ENCODE assay signal across 8 cellular contexts in the genomic region with DNA sequence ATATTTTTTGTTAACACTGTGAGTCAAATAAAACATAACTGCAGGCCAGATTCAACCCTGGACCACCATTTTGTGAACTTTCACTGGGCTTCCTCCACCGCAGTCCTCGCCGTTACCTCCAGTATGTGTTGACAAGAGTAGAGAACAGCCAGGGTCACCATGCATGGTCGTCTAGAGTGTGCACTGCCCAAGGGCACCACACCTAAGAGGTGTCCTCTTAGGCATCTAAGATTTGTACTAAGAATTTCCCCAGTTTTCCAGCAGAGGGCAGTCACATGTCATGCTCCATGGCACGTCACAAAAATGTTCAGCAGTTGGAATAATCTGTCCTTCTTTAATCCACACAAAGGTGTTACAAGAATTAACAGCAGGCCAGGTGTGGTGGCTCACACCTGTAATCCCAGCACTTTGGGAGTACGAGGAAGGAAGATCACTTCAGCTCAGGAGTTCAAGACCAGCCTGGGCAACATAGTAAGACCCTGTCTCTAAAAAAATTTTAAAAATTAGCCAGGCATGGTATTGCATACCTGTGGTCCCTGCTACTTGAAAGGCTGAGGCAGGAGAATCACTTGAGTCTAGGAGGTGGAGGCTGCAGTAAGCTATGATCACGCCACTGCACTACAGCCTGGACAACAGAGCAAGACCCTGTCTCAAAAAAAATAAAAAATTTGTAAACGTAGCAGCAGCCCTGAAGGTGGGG.
DNase-seq lines count a peak whose midpoint lies in the region; ATAC-seq, FAIRE-seq and TF ChIP-seq lines count a peak whose summit lies in the region.

No MANE protein-coding gene starts in this region.

- H3K4me2 ChIP-seq in GM23248 (ENCODE audit: unreplicated experiment) (no peak overlapping the region), GM12878 (ENCODE audit: control insufficient read depth, insufficient read depth) (no peak overlapping the region)

- no peaks in the 10 kb centered on the region for H4K20me1 ChIP-seq in GM23248 (ENCODE audit: insufficient read depth)
- no peaks in the 10 kb centered on the region for H4K20me1 ChIP-seq in GM12878 (ENCODE audit: control insufficient read depth, insufficient read depth)

- H2AFZ ChIP-seq in GM23248, result no peak overlapping the region
- no peak overlapping the region for H2AFZ ChIP-seq in GM12878 (ENCODE audit: control insufficient read depth, low read depth, low read length)

- TF ChIP-seq RAD21 in GM12878 (IDR thresholded peaks at IDR 0.05; ENCODE audit: insufficient read depth, low read depth, low read length), result peak; percentile 92

- ATAC-seq in GM12878, result peak; percentile 91

- CTCF ChIA-PET in GM12878 (lab: Yijun Ruan, JAX), result interaction anchor here (0.6 to 1.3 kb wide), 4 partner anchors 141 to 1517 kb away, joined by 3 to 5 read pairs (median 4); no protein-coding TSS in a partner anchor

- peak; percentile 40 for DNase-seq in DMS53 treated with DMSO at 0.1 percent for 48 hours (lab: John Stamatoyannopoulos, UW; ENCODE audit: unreplicated experiment)
- DNase-seq in GM23248, result peak; percentile 78
- peak; percentile 71 for DNase-seq in NCI-H1092 treated with DMSO at 0.1 percent for 48 hours (lab: John Stamatoyannopoulos, UW)
- peak in 4 of 5 donors; percentile 19 to 59 (median 45) for DNase-seq in T-helper 1 cell
- DNase-seq in GM12878 (ENCODE audit: low read depth, low spot score), result peak; percentile 39
- peak; percentile 76 for DNase-seq in iPS-NIHi11 (ENCODE audit: low spot score)
- DNase-seq in stimulated activated CD4-positive, alpha-beta T cell treated with anti-CD3 and anti-CD28 coated beads, Interleukin-15, amount 100 ng/mL, for 24 hours, result peak; percentile 43
- DNase-seq in NCI-H128 (lab: John Stamatoyannopoulos, UW; ENCODE audit: unreplicated experiment), result no peak

- H3K36me3 ChIP-seq in GM23248 (ENCODE audit: low read depth), result no peaks in the 10 kb centered on the region
- H3K36me3 ChIP-seq in GM12878 (ENCODE audit: control insufficient read depth in 2 of 2, insufficient read depth in 2 of 2, low read length in 1 of 2), result no peaks in the 10 kb centered on the region

- FAIRE-seq in GM12878 (lab: Jason Lieb, UNC), result peak; percentile 82

- TF ChIP-seq EP300 in GM12878 (IDR thresholded peaks at IDR 0.05; ENCODE audit: borderline replicate concordance in 1 of 2, control insufficient read depth in 1 of 2, low read depth in 2 of 2, low read length in 2 of 2), result no peak

- peaks cover 16% of the 10 kb centered on the region for H3F3A ChIP-seq in GM23248 (ENCODE audit: insufficient read depth)

- no peak overlapping the region for H3K9ac ChIP-seq in GM23248
- no peak overlapping the region for H3K9ac ChIP-seq in GM12878 (ENCODE audit: control insufficient read depth, insufficient read depth, low read length)

- H3K27me3 ChIP-seq in GM23248 (replicated peaks; ENCODE audit: insufficient read depth) (peaks cover 6% of the 10 kb centered on the region; the same call in 1 of the 2 replicates), GM12878 (replicated peaks in 1 of 2; ENCODE audit: control insufficient read depth in 2 of 2, insufficient read depth in 2 of 2, low read length in 1 of 2) (no peaks in the 10 kb centered on the region; a peak in 1 of 4 replicates)

- no peaks in the 10 kb centered on the region for H3K79me2 ChIP-seq in GM23248 (ENCODE audit: insufficient read depth)
- no peaks in the 10 kb centered on the region for H3K79me2 ChIP-seq in GM12878 (ENCODE audit: control insufficient read depth, insufficient read depth, low read length)

- intact Hi-C loops in GM12878 (cut with micrococcal nuclease; ENCODE audit: unreplicated experiment), result loop anchor here (1.0 to 2.0 kb wide), 3 partner anchors 74 to 474 kb away; no protein-coding TSS in a partner anchor

- H3K4me1 ChIP-seq in GM23248 (ENCODE audit: insufficient read depth), result peaks cover 14% of the 10 kb centered on the region
- H3K4me1 ChIP-seq in GM12878 (ENCODE audit: control insufficient read depth, insufficient read depth, low read length), result peaks cover 7% of the 10 kb centered on the region

- BruUV-seq in GM12878 (replicated peaks; lab: Mats Ljungman, UMichigan), result no TSS peak

- no peaks in the 10 kb centered on the region for H3K9me2 ChIP-seq in GM23248 (ENCODE audit: insufficient read depth)

- no peak for TF ChIP-seq POLR2A in GM12878 (IDR thresholded peaks at IDR 0.05; ENCODE audit: low read depth, low read length)

- SMC1A ChIA-PET in GM12878 (lab: Charles Lee; ENCODE audit: uncharacterized antibody, unreplicated experiment), result no interaction called here

- in situ Hi-C loops in GM23248 (cut with MboI) (loop anchor here (25.0 kb wide), 1 partner anchor 1749 kb away; no protein-coding TSS in a partner anchor), GM12878 (cut with MboI) (loop anchor here (25.0 kb wide), 1 partner anchor 476 kb away; no protein-coding TSS in a partner anchor)

- WGBS in GM23248 (ENCODE audit: low coverage in 1 of 2, low lambda C conversion rate in 2 of 2, missing lambda C conversion rate in 2 of 2), 2 experiments, result 28 to 29% methylated on average over 8 of the region's 8 CpGs
- WGBS in GM12878 (ENCODE audit: insufficient coverage, insufficient replicate concordance, low lambda C conversion rate, missing lambda C conversion rate), result 23% methylated on average over 8 of the region's 8 CpGs

- no peaks in the 10 kb centered on the region for H3K9me3 ChIP-seq in GM23248 (ENCODE audit: low read depth)
- H3K9me3 ChIP-seq in GM12878 (replicated peaks; ENCODE audit: control insufficient read depth, insufficient read depth, low read length), result no peaks in the 10 kb centered on the region

- RAD21 ChIA-PET in GM12878 (lab: Charles Lee; ENCODE audit: unreplicated experiment), result no interaction called here

- H3K27ac ChIP-seq in GM23248 (no peak overlapping the region), GM12878 (ENCODE audit: control insufficient read depth, insufficient read depth) (no peak overlapping the region)

- POLR2A ChIA-PET in GM12878 (lab: Charles Lee), result no interaction called here

- peak; percentile 77 to 85 (median 78) for TF ChIP-seq CTCF in GM12878 (IDR thresholded peaks at IDR 0.05 in 2 of 3, conservative IDR thresholded peaks at IDR 0.05 in 1 of 3; ENCODE audit: control insufficient read depth in 2 of 3, extremely low read depth in 1 of 3, insufficient read depth in 1 of 3, low read depth in 3 of 3, low read length in 3 of 3)

- H3K4me3 ChIP-seq in GM23248 (no peak overlapping the region), GM12878 (no peak overlapping the region)

TF ChIP-seq in GM12878, 131 proteins besides CTCF, POLR2A, EP300 and RAD21:
- no peak for TF ChIP-seq CBX5 (IDR thresholded peaks at IDR 0.05; ENCODE audit: low read depth)
- TF ChIP-seq SREBF2 (IDR thresholded peaks at IDR 0.05; ENCODE audit: low read length), result no peak
- TF ChIP-seq EED (IDR thresholded peaks at IDR 0.05; ENCODE audit: low read depth), result no peak
- no peak for TF ChIP-seq HDGF (IDR thresholded peaks at IDR 0.05)
- peak; percentile 91 for TF ChIP-seq SMC3 (IDR thresholded peaks at IDR 0.05; ENCODE audit: borderline replicate concordance, low read length)
